14 cellular contexts compared by ENCODE assay signal in the genomic region with DNA sequence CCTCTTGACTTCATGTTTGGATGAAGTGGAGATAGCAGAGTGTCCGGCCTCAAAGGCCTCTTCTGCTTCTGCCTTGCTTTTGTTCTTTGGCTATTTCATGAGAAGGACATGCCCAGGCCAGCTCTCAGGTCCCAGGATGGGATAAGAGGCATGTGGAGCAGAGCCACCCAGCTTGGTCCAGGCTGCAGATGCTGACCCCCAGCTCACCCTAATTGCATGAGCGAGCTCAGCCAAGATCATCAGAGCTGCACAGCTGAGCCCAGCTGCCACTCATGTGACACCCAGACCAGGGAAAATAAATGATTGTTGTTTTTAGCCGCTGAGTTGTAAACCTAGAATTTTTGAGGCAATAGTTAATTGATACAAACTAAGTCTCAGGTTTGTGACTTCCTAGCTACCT.
"Had no signal": no experiment of that assay in that cellular context is flagged by ENCODE, and none has a peak within 500 bp of the region (broad histone marks: within the 10 kb centered on the region; RNA-seq: fewer than 3 reads in every experiment).

No MANE protein-coding gene starts in this region.

- H3K9me3 Mint-ChIP-seq: activated naive CD4-positive, alpha-beta T cell treated with anti-CD3 and anti-CD28 coated beads, Interleukin-2, amount 50 U/mL, for 24 hours; activated T-cell treated with anti-CD3 and anti-CD28 coated beads, Interleukin-2, amount 50 U/mL, for 24 hours; naive thymus-derived CD8-positive, alpha-beta T cell had no signal

- DNase-seq: activated CD4-positive, alpha-beta T cell treated with anti-CD3 and anti-CD28 coated beads for 1 hour; activated CD4-positive, alpha-beta T cell treated with anti-CD3 and anti-CD28 coated beads, Interleukin-2, amount 50 U/mL, for 48 hours; activated CD8-positive, alpha-beta memory T cell treated with anti-CD3 and anti-CD28 coated beads, Interleukin-2, amount 10 ng/mL, durations not matched to agents 7 days and 5 days; activated effector memory CD4-positive, alpha-beta T cell treated with Interleukin-2 at 50 U/mL for 16 hours; activated T-cell treated with anti-CD3 and anti-CD28 coated beads, Interleukin-2, amount 50 U/mL, for 24 hours; dorsolateral prefrontal cortex; left lung; naive thymus-derived CD8-positive, alpha-beta T cell; nucleus accumbens; stomach had no signal

- H3K4me1 ChIP-seq: left lung, stomach had no signal

- H3K36me3 Mint-ChIP-seq: activated CD8-positive, alpha-beta memory T cell treated with anti-CD3 and anti-CD28 coated beads, Interleukin-2, amount 10 ng/mL, durations not matched to agents 7 days and 5 days; activated naive CD4-positive, alpha-beta T cell treated with anti-CD3 and anti-CD28 coated beads, Interleukin-2, amount 50 U/mL, for 24 hours; naive thymus-derived CD8-positive, alpha-beta T cell had no signal

- H3K4me1 Mint-ChIP-seq: activated CD8-positive, alpha-beta memory T cell treated with anti-CD3 and anti-CD28 coated beads, Interleukin-2, amount 10 ng/mL, durations not matched to agents 7 days and 5 days; activated naive CD4-positive, alpha-beta T cell treated with anti-CD3 and anti-CD28 coated beads, Interleukin-2, amount 50 U/mL, for 24 hours; naive thymus-derived CD8-positive, alpha-beta T cell had no signal

- H3K27ac Mint-ChIP-seq: activated CD8-positive, alpha-beta memory T cell treated with anti-CD3 and anti-CD28 coated beads, Interleukin-2, amount 10 ng/mL, durations not matched to agents 7 days and 5 days; activated naive CD4-positive, alpha-beta T cell treated with anti-CD3 and anti-CD28 coated beads, Interleukin-2, amount 50 U/mL, for 24 hours; activated T-cell treated with anti-CD3 and anti-CD28 coated beads, Interleukin-2, amount 50 U/mL, for 24 hours; naive thymus-derived CD8-positive, alpha-beta T cell had no signal

- ATAC-seq: activated CD8-positive, alpha-beta memory T cell treated with anti-CD3 and anti-CD28 coated beads, Interleukin-2, amount 10 ng/mL, durations not matched to agents 7 days and 5 days; esophagus mucosa; left lung; naive thymus-derived CD8-positive, alpha-beta T cell had no signal

- H3K36me3 ChIP-seq: left lung, stomach, thoracic aorta had no signal

- H3K27me3 Mint-ChIP-seq: activated naive CD4-positive, alpha-beta T cell treated with anti-CD3 and anti-CD28 coated beads, Interleukin-2, amount 50 U/mL, for 24 hours; activated T-cell treated with anti-CD3 and anti-CD28 coated beads, Interleukin-2, amount 50 U/mL, for 24 hours; naive thymus-derived CD8-positive, alpha-beta T cell had no signal

- H3K27me3 ChIP-seq: dorsolateral prefrontal cortex, left lung, stomach had no signal

- H3K27ac ChIP-seq: dorsolateral prefrontal cortex, left lung, skin epidermis, thoracic aorta had no signal

- H3K9me3 ChIP-seq: left lung, stomach, thoracic aorta had no signal

- H3K4me3 Mint-ChIP-seq: activated CD8-positive, alpha-beta memory T cell treated with anti-CD3 and anti-CD28 coated beads, Interleukin-2, amount 10 ng/mL, durations not matched to agents 7 days and 5 days; activated naive CD4-positive, alpha-beta T cell treated with anti-CD3 and anti-CD28 coated beads, Interleukin-2, amount 50 U/mL, for 24 hours; activated T-cell treated with anti-CD3 and anti-CD28 coated beads, Interleukin-2, amount 50 U/mL, for 24 hours; naive thymus-derived CD8-positive, alpha-beta T cell had no signal

- H3K4me3 ChIP-seq: dorsolateral prefrontal cortex, left lung, skin epidermis, stomach, thoracic aorta had no signal
